ENCODE assay signal across 1 cellular context in genomic region chr16:77297996-77298637, GRCh38.
TF ChIP-seq lines count a peak whose summit lies in the region.

No MANE protein-coding gene starts in this region.

TF ChIP-seq in HEK293, 187 proteins besides CTCF, POLR2A, EP300 and RAD21 (continued from another document):
- TF ChIP-seq TSHZ1 (tag by site-specific recombination; IDR thresholded peaks at IDR 0.05; ENCODE audit: borderline replicate concordance) (no peak), ZNF366 (tag by site-specific recombination; conservative IDR thresholded peaks at IDR 0.05) (no peak), ZNF600 (tag by site-specific recombination; IDR thresholded peaks at IDR 0.05) (0 out of 2 replicates have a peak, but pooled peaks have one; percentile 24), KLF16 (tag by site-specific recombination; IDR thresholded peaks at IDR 0.05) (no peak), ZNF514 (tag by site-specific recombination; IDR thresholded peaks at IDR 0.05) (no peak), ZNF624 (tag by site-specific recombination; IDR thresholded peaks at IDR 0.05) (no peak), MZF1 (tag by site-specific recombination; IDR thresholded peaks at IDR 0.05; ENCODE audit: borderline replicate concordance) (peak; percentile 44; the same call in 1 of the 2 replicates), ZNF18 (tag by site-specific recombination; IDR thresholded peaks at IDR 0.05) (0 out of 2 replicates have a peak, but pooled peaks have one; percentile 22)
